ENCODE assay signal across 16 cellular contexts in genomic region chr2:207879536-207879935, GRCh38.
DNase-seq lines count a peak whose midpoint lies in the region; ATAC-seq and TF ChIP-seq lines count a peak whose summit lies in the region.
"Had no signal": no experiment of that assay in that cellular context is flagged by ENCODE, and none has a peak within 500 bp of the region (broad histone marks: within the 10 kb centered on the region; RNA-seq: fewer than 3 reads in every experiment).

No MANE protein-coding gene starts in this region.

- H3K56ac ChIP-seq in mesendoderm (ENCODE audit: low read length), result no peak overlapping the region

- no peaks in the 10 kb centered on the region for H3K79me1 ChIP-seq in mesendoderm (ENCODE audit: low read length)

- H2BK120ac ChIP-seq in mesendoderm (ENCODE audit: low read depth, low read length), result no peak overlapping the region

- no TSS peak for BruUV-seq in Caco-2 (replicated peaks; lab: Mats Ljungman, UMichigan)

- DNase-seq in Caco-2 (no peak), RPMI7951 (ENCODE audit: low read depth) (peak; percentile 24), epithelial cell of esophagus (ENCODE audit: low read depth) (peak; percentile 6), mesendoderm (peak; percentile 65), NCI-H2227 treated with DMSO at 0.1 percent for 48 hours (lab: John Stamatoyannopoulos, UW) (no peak)
- no peak for DNase-seq in activated CD4-positive, alpha-beta memory T cell treated with anti-CD3 and anti-CD28 coated beads for 36 hours
- DNase-seq: activated CD8-positive, alpha-beta memory T cell treated with anti-CD3 and anti-CD28 coated beads for 24 hours; anterior cingulate cortex; GOT3; psoas muscle; stimulated activated CD4-positive, alpha-beta T cell treated with anti-CD3 and anti-CD28 coated beads, Interleukin-15, amount 100 ng/mL, for 24 hours; WERI-Rb-1 had no signal

- H3K9me3 ChIP-seq in Caco-2, result no peaks in the 10 kb centered on the region
- H3K9me3 ChIP-seq: BLaER1, psoas muscle had no signal

- H3K27me3 Mint-ChIP-seq in Caco-2 (ENCODE audit: insufficient read depth, unreplicated experiment), result no peaks in the 10 kb centered on the region
- no peaks in the 10 kb centered on the region for H3K27me3 Mint-ChIP-seq in activated CD4-positive, alpha-beta memory T cell treated with anti-CD3 and anti-CD28 coated beads for 36 hours

- H4K8ac ChIP-seq in mesendoderm (ENCODE audit: low read depth, low read length), result peak overlapping the region; percentile 65

- H2BK15ac ChIP-seq in mesendoderm (replicated peaks; ENCODE audit: low read depth), result no peak overlapping the region

- H3K79me2 ChIP-seq in mesendoderm (ENCODE audit: control insufficient read depth, insufficient read depth, low read length), result no peaks in the 10 kb centered on the region

- no peak overlapping the region for H2BK5ac ChIP-seq in mesendoderm (ENCODE audit: low read length)

- CTCF ChIA-PET in Caco-2 (lab: Charles Lee), result interaction anchor here (0.8 to 1.2 kb wide), 3 partner anchors 18 to 109 kb away, joined by 3 to 5 read pairs (median 3); partner anchors contain the start of gene FZD5
- CTCF ChIA-PET in activated CD4-positive, alpha-beta memory T cell treated with anti-CD3 and anti-CD28 coated beads for 36 hours (lab: Charles Lee), result no interaction called here

- H3K4me3 Mint-ChIP-seq in Caco-2 (ENCODE audit: unreplicated experiment), result no peak overlapping the region
- H3K4me3 Mint-ChIP-seq in activated CD4-positive, alpha-beta memory T cell treated with anti-CD3 and anti-CD28 coated beads for 36 hours, result no peak overlapping the region
- H3K4me3 Mint-ChIP-seq: nephron had no signal

- H3K9me3 Mint-ChIP-seq in Caco-2 (ENCODE audit: unreplicated experiment), result no peaks in the 10 kb centered on the region
- no peaks in the 10 kb centered on the region for H3K9me3 Mint-ChIP-seq in activated CD4-positive, alpha-beta memory T cell treated with anti-CD3 and anti-CD28 coated beads for 36 hours
- H3K9me3 Mint-ChIP-seq: nephron had no signal

- H3K18ac ChIP-seq in mesendoderm (ENCODE audit: low read length), result no peak overlapping the region

- H3K27ac ChIP-seq in mesendoderm (ENCODE audit: low read depth, low read length), result no peak overlapping the region
- H3K27ac ChIP-seq: BLaER1, psoas muscle, WERI-Rb-1 had no signal

- WGBS in mesendoderm (ENCODE audit: extremely low coverage, insufficient coverage, low lambda C conversion rate), result no CpG with 5 or more reads among the region's 2 CpGs

- H3K4me1 Mint-ChIP-seq in Caco-2 (ENCODE audit: low read depth, unreplicated experiment), result no peaks in the 10 kb centered on the region
- no peaks in the 10 kb centered on the region for H3K4me1 Mint-ChIP-seq in activated CD4-positive, alpha-beta memory T cell treated with anti-CD3 and anti-CD28 coated beads for 36 hours (ENCODE audit: low read depth)

- no peak overlapping the region for H3K9ac ChIP-seq in mesendoderm (ENCODE audit: low read length)
- H3K9ac ChIP-seq: BLaER1 had no signal

- H3K4me3 ChIP-seq in Caco-2 (ENCODE audit: low read depth, low read length) (no peak overlapping the region), epithelial cell of esophagus (ENCODE audit: low read length) (no peak overlapping the region), mesendoderm (ENCODE audit: low read length) (no peak overlapping the region)
- H3K4me3 ChIP-seq: BLaER1, psoas muscle had no signal

- ATAC-seq in GM19328 (IDR thresholded peaks at IDR 0.05; ENCODE audit: unreplicated experiment), result no peak
- ATAC-seq in HG03469 (IDR thresholded peaks at IDR 0.05; ENCODE audit: unreplicated experiment), result no peak
- ATAC-seq: psoas muscle had no signal

- intact Hi-C loops in Caco-2 (cut with micrococcal nuclease; ENCODE audit: unreplicated experiment), result no loop called here
- intact Hi-C loops in activated CD4-positive, alpha-beta memory T cell treated with anti-CD3 and anti-CD28 coated beads for 36 hours (cut with micrococcal nuclease), result no loop called here

- POLR2A ChIA-PET in Caco-2 (lab: Charles Lee), result no interaction called here
- POLR2A ChIA-PET in activated CD4-positive, alpha-beta memory T cell treated with anti-CD3 and anti-CD28 coated beads for 36 hours (lab: Charles Lee), result no interaction called here

- no peaks in the 10 kb centered on the region for H3K36me3 ChIP-seq in Caco-2 (ENCODE audit: control insufficient read depth, insufficient read depth, low read length)
- no peaks in the 10 kb centered on the region for H3K36me3 ChIP-seq in mesendoderm (ENCODE audit: control insufficient read depth, insufficient read depth, low read length)
- H3K36me3 ChIP-seq: BLaER1, WERI-Rb-1 had no signal

- no peak overlapping the region for H4K5ac ChIP-seq in mesendoderm (ENCODE audit: low read length)

- peak overlapping the region; percentile 2 for H3K27ac Mint-ChIP-seq in Caco-2 (ENCODE audit: unreplicated experiment)
- no peak overlapping the region for H3K27ac Mint-ChIP-seq in activated CD4-positive, alpha-beta memory T cell treated with anti-CD3 and anti-CD28 coated beads for 36 hours

- no peaks in the 10 kb centered on the region for H3K36me3 Mint-ChIP-seq in Caco-2 (ENCODE audit: insufficient read depth, unreplicated experiment)
- peaks cover 2% of the 10 kb centered on the region for H3K36me3 Mint-ChIP-seq in activated CD4-positive, alpha-beta memory T cell treated with anti-CD3 and anti-CD28 coated beads for 36 hours

- no peak overlapping the region for H3K4me2 ChIP-seq in mesendoderm (ENCODE audit: low read length)
- H3K4me2 ChIP-seq: BLaER1 had no signal

- TF ChIP-seq CTCF in Caco-2 (IDR thresholded peaks at IDR 0.05; ENCODE audit: insufficient read depth in 1 of 2, low read depth in 1 of 2, low read length in 1 of 2, severe bottlenecking in 1 of 2, unreplicated experiment in 1 of 2) (peak in 1 of 2 experiments; percentile 22), epithelial cell of esophagus (IDR thresholded peaks at IDR 0.05; ENCODE audit: insufficient read depth, low read depth, low read length, missing control alignments) (no peak)

- no peak overlapping the region for H3K23ac ChIP-seq in mesendoderm (ENCODE audit: low read length)

- H3K27me3 ChIP-seq in Caco-2 (replicated peaks; ENCODE audit: control insufficient read depth, insufficient read depth, low read length) (no peaks in the 10 kb centered on the region), mesendoderm (ENCODE audit: insufficient read depth, low read length, poor library complexity) (no peaks in the 10 kb centered on the region)
- H3K27me3 ChIP-seq: BLaER1 had no signal

- no peak overlapping the region for H3K4ac ChIP-seq in mesendoderm (ENCODE audit: low read depth, low read length)

- H3K4me1 ChIP-seq in Caco-2, result peaks cover 14% of the 10 kb centered on the region
- H3K4me1 ChIP-seq in mesendoderm (ENCODE audit: control insufficient read depth, low read depth, low read length), result no peaks in the 10 kb centered on the region
- H3K4me1 ChIP-seq: BLaER1, psoas muscle had no signal

- no peak overlapping the region for H2AK5ac ChIP-seq in mesendoderm (ENCODE audit: low read length)

Comparison
In these comparisons a context has a peak if more than half of its experiments do, and no peak if none do; other contexts are left out.
1. DNase-seq: peak in RPMI7951 (single experiment), epithelial cell of esophagus (single experiment) and mesendoderm (single experiment); none in Caco-2 (0 of 2), NCI-H2227 treated with DMSO at 0.1 percent for 48 hours (single experiment) and activated CD4-positive, alpha-beta memory T cell treated with anti-CD3 and anti-CD28 coated beads for 36 hours (single experiment).